9 cellular contexts compared by ENCODE assay signal in the genomic region with DNA sequence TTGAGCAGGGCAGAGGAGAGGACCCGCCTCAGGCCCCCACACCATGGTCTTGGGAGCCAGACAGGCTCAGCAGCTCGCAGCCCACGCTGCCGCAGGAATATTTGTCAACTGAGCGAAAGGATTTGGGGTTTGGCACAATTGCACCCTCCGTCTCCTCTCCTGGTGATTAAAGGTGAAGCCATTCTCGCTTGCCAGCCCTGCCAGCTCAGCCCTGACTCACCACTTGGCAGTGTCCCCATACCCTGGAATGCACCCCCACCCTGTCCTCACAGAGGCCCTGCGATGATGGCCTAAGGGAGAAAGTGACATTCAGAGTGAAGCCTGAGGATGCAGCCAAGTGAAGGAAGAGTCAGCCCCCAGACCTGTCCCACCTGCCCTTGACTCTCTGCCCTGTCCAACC. TPM values are rescaled to one million over a fixed set of nuclear protein-coding genes. Genes with fewer than 3 reads are reported as not detected.
DNase-seq lines count a peak whose midpoint lies in the region; ATAC-seq, FAIRE-seq and TF ChIP-seq lines count a peak whose summit lies in the region.
"Had no signal": no experiment of that assay in that cellular context is flagged by ENCODE, and none has a peak within 500 bp of the region (broad histone marks: within the 10 kb centered on the region; RNA-seq: fewer than 3 reads in every experiment).

No MANE protein-coding gene starts in this region.

- H3K9me3 Mint-ChIP-seq in astrocyte (ENCODE audit: unreplicated experiment) = peaks cover 5% of the 10 kb centered on the region

- H3K27ac ChIP-seq in astrocyte (ENCODE audit: low read depth, low read length) = peak overlapping the region; percentile 28
- peak overlapping the region; percentile 70 to 94 for H3K27ac ChIP-seq in right atrium auricular region
- H3K27ac ChIP-seq in stomach smooth muscle (ENCODE audit: low read length) = peak overlapping the region; percentile 55

- H3K9ac ChIP-seq in astrocyte (ENCODE audit: low read length) = peak overlapping the region; percentile 23
- no peak overlapping the region for H3K9ac ChIP-seq in stomach smooth muscle (ENCODE audit: low read length in 2 of 2)

- DNase-seq in HK-2 (ENCODE audit: unreplicated experiment) (peak; percentile 82), astrocyte (ENCODE audit: low read depth) (peak; percentile 72), right atrium auricular region (ENCODE audit: low spot score) (no peak), GDM1 (lab: John Stamatoyannopoulos, UW) (no peak)
- DNase-seq in activated CD8-positive, alpha-beta memory T cell treated with anti-CD3 and anti-CD28 coated beads for 24 hours = no peak
- DNase-seq: activated T-cell treated with anti-CD3 and anti-CD28 coated beads, Interleukin-2, amount 50 U/mL, for 48 hours had no signal

- FAIRE-seq in astrocyte (lab: Jason Lieb, UNC) = peak; percentile 60

- no peak for ATAC-seq in GM21526 (IDR thresholded peaks at IDR 0.05; ENCODE audit: low FRiP score, unreplicated experiment)
- no peak for ATAC-seq in HG03097 (IDR thresholded peaks at IDR 0.05; ENCODE audit: low FRiP score, unreplicated experiment)

- H3K4me2 ChIP-seq in astrocyte (ENCODE audit: low read length) = peak overlapping the region; percentile 62

- H3K79me2 ChIP-seq in astrocyte (ENCODE audit: insufficient read depth, low read length) = no peaks in the 10 kb centered on the region

- H3K27me3 Mint-ChIP-seq in astrocyte (ENCODE audit: low read depth, unreplicated experiment) = peaks cover 8% of the 10 kb centered on the region

- H3K27ac Mint-ChIP-seq in astrocyte (ENCODE audit: unreplicated experiment) = peak overlapping the region; percentile 27

- H3K4me1 ChIP-seq in astrocyte (ENCODE audit: insufficient read depth, low read length) (peaks cover 17% of the 10 kb centered on the region), right atrium auricular region (peaks cover 0 to 39% of the 10 kb centered on the region in 2 donors), stomach smooth muscle (ENCODE audit: control insufficient read depth, insufficient read depth, low read length) (peaks cover 23% of the 10 kb centered on the region)

- no peak overlapping the region for H3K4me3 Mint-ChIP-seq in astrocyte (ENCODE audit: unreplicated experiment)

- TF ChIP-seq CTCF in astrocyte (IDR thresholded peaks at IDR 0.05; ENCODE audit: insufficient read depth, low read depth, low read length) = no peak
- no peak for TF ChIP-seq CTCF in right atrium auricular region (IDR thresholded peaks at IDR 0.05)

- H3K36me3 ChIP-seq in astrocyte (ENCODE audit: insufficient read depth, low read length) = no peaks in the 10 kb centered on the region
- H3K36me3 ChIP-seq in right atrium auricular region = no peaks in the 10 kb centered on the region
- H3K36me3 ChIP-seq in stomach smooth muscle (ENCODE audit: control insufficient read depth in 2 of 2, insufficient read depth in 2 of 2, low read length in 2 of 2) = no peaks in the 10 kb centered on the region

- peaks cover 6% of the 10 kb centered on the region for H3K36me3 Mint-ChIP-seq in astrocyte (ENCODE audit: low read depth, unreplicated experiment)

- H3K27me3 ChIP-seq in astrocyte (ENCODE audit: insufficient read depth, low read length) = peaks cover 6% of the 10 kb centered on the region
- H3K27me3 ChIP-seq in right atrium auricular region = no peaks in the 10 kb centered on the region
- H3K27me3 ChIP-seq in stomach smooth muscle (ENCODE audit: control insufficient read depth in 1 of 2, insufficient read depth in 2 of 2, low read length in 2 of 2) = no peaks in the 10 kb centered on the region

- H3K4me3 ChIP-seq in astrocyte (ENCODE audit: insufficient read depth, low read depth, low read length) = no peak overlapping the region
- no peak overlapping the region for H3K4me3 ChIP-seq in right atrium auricular region
- H3K4me3 ChIP-seq in stomach smooth muscle (ENCODE audit: low read length in 2 of 2) = peak overlapping the region in 1 of 2 donors; percentile 48

- H3K9me3 ChIP-seq in astrocyte (ENCODE audit: insufficient read depth, low read depth, low read length) (no peaks in the 10 kb centered on the region), right atrium auricular region (no peaks in the 10 kb centered on the region), stomach smooth muscle (ENCODE audit: control insufficient read depth in 2 of 2, low read length in 2 of 2) (no peaks in the 10 kb centered on the region)

- H3K4me1 Mint-ChIP-seq in astrocyte (ENCODE audit: low read depth, unreplicated experiment) = peaks cover 9% of the 10 kb centered on the region

- H2AFZ ChIP-seq in astrocyte (ENCODE audit: low read depth, low read length) = no peak overlapping the region

- H4K20me1 ChIP-seq in astrocyte (ENCODE audit: insufficient read depth, low read length) = no peaks in the 10 kb centered on the region

RNA-seq across cellular contexts. Expression of a gene that starts 18.8 kb away (rescaled TPM):
- 62.4 and 67.1 TPM in 2 replicates for total RNA-seq in astrocyte
- 10 to 100 TPM; 13.3 to 22.5 TPM for total RNA-seq in right atrium auricular region

RNA-seq across cellular contexts. Expression of a gene that starts 23.7 kb away (rescaled TPM):
- total RNA-seq in astrocyte (6.2 TPM in 2 replicates), right atrium auricular region (1 to 10 TPM; 1.3 to 1.6 TPM)

RNA-seq across cellular contexts. Expression of a gene that starts 32.6 kb away (rescaled TPM):
- total RNA-seq in astrocyte (1.4 TPM in 2 replicates), right atrium auricular region (under 1 TPM; 0.26 to 0.31 TPM)

RNA-seq across cellular contexts. Expression of a gene that starts 42.2 kb away (rescaled TPM):
- total RNA-seq in astrocyte (35.6 and 41.4 TPM in 2 replicates), right atrium auricular region (10 to 100 TPM; 10.8 to 19.8 TPM)

Comparison
In these comparisons a context has a peak if more than half of its experiments do, and no peak if none do; other contexts are left out.
1. DNase-seq: peak in HK-2 (single experiment) and astrocyte (single experiment); none in right atrium auricular region (single experiment), GDM1 (single experiment) and activated CD8-positive, alpha-beta memory T cell treated with anti-CD3 and anti-CD28 coated beads for 24 hours (single experiment).
2. H3K27ac ChIP-seq: peak in every context shown above with its lines; median percentile 82 in right atrium auricular region; 55 in stomach smooth muscle; 28 in astrocyte.